In genomic region chr2:23607925-23608324, GRCh38 we compare ENCODE assay signal across 23 cellular contexts.
"Had no signal": no experiment of that assay in that cellular context is flagged by ENCODE, and none has a peak within 500 bp of the region (broad histone marks: within the 10 kb centered on the region; RNA-seq: fewer than 3 reads in every experiment).

No MANE protein-coding gene starts in this region.

- H3K27me3 ChIP-seq: left lung, right lobe of liver, stomach, thyroid gland had no signal

- ATAC-seq: left lung; mucosa of descending colon; natural killer cell treated with Interleukin-12 subunit alpha and Interleukin-12 subunit beta and Interleukin-15 and Interleukin-18, amount 100 ng/mL, for 72 hours; right lobe of liver had no signal

- H3K36me3 ChIP-seq: left lung, right lobe of liver, stomach, thyroid gland had no signal

- H3K27ac Mint-ChIP-seq: mesothelial cell of epicardium; naive B cell; natural killer cell treated with Interleukin-12 subunit alpha and Interleukin-12 subunit beta and Interleukin-15 and Interleukin-18, amount 100 ng/mL, for 72 hours; progenitor cell of endocrine pancreas had no signal

- H3K4me3 Mint-ChIP-seq: mesothelial cell of epicardium; natural killer cell treated with Interleukin-12 subunit alpha and Interleukin-12 subunit beta and Interleukin-15 and Interleukin-18, amount 100 ng/mL, for 72 hours; neural crest cell had no signal

- H3K27ac ChIP-seq: dorsolateral prefrontal cortex, left lung, parathyroid adenoma, right lobe of liver, stomach, thyroid gland had no signal

- H3K4me3 ChIP-seq: dorsolateral prefrontal cortex, left lung, mucosa of descending colon, right lobe of liver, stomach, thyroid gland had no signal

- H3K4me1 ChIP-seq: left lung, parathyroid adenoma, right lobe of liver, thyroid gland had no signal

- H3K9ac ChIP-seq: parathyroid adenoma had no signal

- H3K4me1 Mint-ChIP-seq: naive B cell had no signal

- H3K9me3 ChIP-seq: thyroid gland had no signal

- DNase-seq: cerebellar nuclear complex; effector CD4-positive, alpha-beta T cell; hypothalamus; kidney; mesenchymal stem cell; mucosa of descending colon; naive B cell; right lobe of liver; small intestine; stimulated activated CD4-positive, alpha-beta T cell treated with anti-CD3 and anti-CD28 coated beads, Interleukin-15, amount 100 ng/mL, for 24 hours; stimulated activated CD4-positive, alpha-beta T cell treated with anti-CD3 and anti-CD28 coated beads, Interleukin-2, amount 100 ng/mL, for 48 hours; stimulated activated CD8-positive, alpha-beta memory T cell treated with anti-CD3 and anti-CD28 coated beads, Interleukin-4, amount 100 ng/mL, for 48 hours; stimulated activated naive CD4-positive, alpha-beta T cell treated with Interleukin-2 at 50 U/mL for 16 hours; stomach; thyroid gland; trophoblast cell had no signal
